ENCODE assay signal across 22 cellular contexts in genomic region chr9:36823466-36823865, GRCh38.
"Had no signal": no experiment of that assay in that cellular context is flagged by ENCODE, and none has a peak within 500 bp of the region (broad histone marks: within the 10 kb centered on the region; RNA-seq: fewer than 3 reads in every experiment).

No MANE protein-coding gene starts in this region.

- ATAC-seq: activated CD8-positive, alpha-beta T cell treated with anti-CD3 and anti-CD28 coated beads for 36 hours; body of pancreas; PC-3 had no signal

- H3K4me3 Mint-ChIP-seq: activated CD8-positive, alpha-beta T cell treated with anti-CD3 and anti-CD28 coated beads for 36 hours; activated naive CD4-positive, alpha-beta T cell treated with anti-CD3 and anti-CD28 coated beads, Interleukin-2, amount 10 ng/mL, durations not matched to agents 7 days and 5 days; activated naive CD8-positive, alpha-beta T cell treated with anti-CD3 and anti-CD28 coated beads, Interleukin-2, amount 10 ng/mL, durations not matched to agents 7 days and 5 days; activated T-cell treated with anti-CD3 and anti-CD28 coated beads, Interleukin-2, amount 50 U/mL, for 72 hours; T-helper 1 cell treated with Interleukin-12 subunit alpha and Interleukin-12 subunit beta and Interleukin-4 antibody, amounts not matched to agents 30 μg/mL and 1 μg/mL, for 36 hours; T-helper 2 cell treated with Interferon-gamma antibody and Interleukin-4, amounts not matched to agents 5 μg/mL and 100 μg/mL, for 36 hours had no signal

- H3K9me3 Mint-ChIP-seq: activated CD8-positive, alpha-beta T cell treated with anti-CD3 and anti-CD28 coated beads for 36 hours; activated naive CD4-positive, alpha-beta T cell treated with anti-CD3 and anti-CD28 coated beads, Interleukin-2, amount 10 ng/mL, durations not matched to agents 7 days and 5 days; activated naive CD8-positive, alpha-beta T cell treated with anti-CD3 and anti-CD28 coated beads, Interleukin-2, amount 10 ng/mL, durations not matched to agents 7 days and 5 days; activated T-cell treated with anti-CD3 and anti-CD28 coated beads, Interleukin-2, amount 50 U/mL, for 72 hours; activated T-helper 2 cell treated with anti-CD3 and anti-CD28 coated beads, Interferon-gamma antibody, Interleukin-2, Interleukin-4, amounts not matched to agents 10 μg/mL and 5 μg/mL and 100 μg/mL, durations not matched to agents 14 hours and 24 hours and 36 hours; T-helper 1 cell treated with Interleukin-12 subunit alpha and Interleukin-12 subunit beta and Interleukin-4 antibody, amounts not matched to agents 30 μg/mL and 1 μg/mL, for 36 hours; T-helper 2 cell treated with Interferon-gamma antibody and Interleukin-4, amounts not matched to agents 5 μg/mL and 100 μg/mL, for 36 hours had no signal

- H3K27ac Mint-ChIP-seq: activated CD8-positive, alpha-beta T cell treated with anti-CD3 and anti-CD28 coated beads for 36 hours; activated naive CD4-positive, alpha-beta T cell treated with anti-CD3 and anti-CD28 coated beads, Interleukin-2, amount 10 ng/mL, durations not matched to agents 7 days and 5 days; activated naive CD8-positive, alpha-beta T cell treated with anti-CD3 and anti-CD28 coated beads, Interleukin-2, amount 10 ng/mL, durations not matched to agents 7 days and 5 days; activated T-cell treated with anti-CD3 and anti-CD28 coated beads, Interleukin-2, amount 50 U/mL, for 72 hours; activated T-helper 2 cell treated with anti-CD3 and anti-CD28 coated beads, Interferon-gamma antibody, Interleukin-2, Interleukin-4, amounts not matched to agents 10 μg/mL and 5 μg/mL and 100 μg/mL, durations not matched to agents 14 hours and 24 hours and 36 hours; T-helper 1 cell treated with Interleukin-12 subunit alpha and Interleukin-12 subunit beta and Interleukin-4 antibody, amounts not matched to agents 30 μg/mL and 1 μg/mL, for 36 hours; T-helper 2 cell treated with Interferon-gamma antibody and Interleukin-4, amounts not matched to agents 5 μg/mL and 100 μg/mL, for 36 hours had no signal

- DNase-seq: activated CD8-positive, alpha-beta T cell treated with anti-CD3 and anti-CD28 coated beads for 36 hours; activated naive CD4-positive, alpha-beta T cell treated with anti-CD3 and anti-CD28 coated beads, Interleukin-2, amount 10 ng/mL, durations not matched to agents 7 days and 5 days; activated naive CD8-positive, alpha-beta T cell treated with anti-CD3 and anti-CD28 coated beads, Interleukin-2, amount 10 ng/mL, durations not matched to agents 7 days and 5 days; activated T-cell treated with anti-CD3 and anti-CD28 coated beads, Interleukin-2, amount 50 U/mL, for 1 hour; activated T-cell treated with anti-CD3 and anti-CD28 coated beads, Interleukin-2, amount 50 U/mL, for 72 hours; body of pancreas; caudate nucleus; cerebellar nuclear complex; MM.1S; NCI-H1092; NCI-H1436 treated with DMSO at 0.1 percent for 48 hours; NCI-H1694 treated with DMSO at 0.1 percent for 48 hours; NCI-H2029; NCI-H345; NCI-H524 treated with DMSO at 0.1 percent for 48 hours; PC-3; RPMI8226; SHP77 treated with DMSO at 0.1 percent for 48 hours; SK-N-SH had no signal

- H3K36me3 Mint-ChIP-seq: activated naive CD4-positive, alpha-beta T cell treated with anti-CD3 and anti-CD28 coated beads, Interleukin-2, amount 10 ng/mL, durations not matched to agents 7 days and 5 days; activated naive CD8-positive, alpha-beta T cell treated with anti-CD3 and anti-CD28 coated beads, Interleukin-2, amount 10 ng/mL, durations not matched to agents 7 days and 5 days had no signal
